ENCODE assay signal across 24 cellular contexts in the genomic region with DNA sequence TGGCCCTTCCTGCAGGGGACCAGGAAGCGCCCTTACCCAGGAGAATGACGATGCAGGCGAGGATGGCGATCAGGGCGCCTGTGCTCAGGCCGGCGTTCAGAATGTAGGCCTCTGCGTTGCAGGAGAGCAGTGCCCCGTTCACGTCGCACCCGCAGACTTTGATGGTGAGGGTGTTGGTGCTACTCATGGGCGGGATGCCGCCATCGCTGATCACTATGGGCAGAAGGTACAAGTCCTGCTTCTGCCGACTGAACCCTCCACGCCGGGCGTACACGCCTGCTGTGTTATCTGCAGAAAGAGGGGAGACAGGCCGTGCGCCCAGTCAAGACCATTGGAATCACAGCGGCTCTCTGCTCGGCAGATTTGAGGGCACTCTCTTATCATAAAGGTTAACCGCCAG.
DNase-seq lines count a peak whose midpoint lies in the region; ATAC-seq and TF ChIP-seq lines count a peak whose summit lies in the region.
"Had no signal": no experiment of that assay in that cellular context is flagged by ENCODE, and none has a peak within 500 bp of the region (broad histone marks: within the 10 kb centered on the region; RNA-seq: fewer than 3 reads in every experiment).

No MANE protein-coding gene starts in this region.

- H2BK120ac ChIP-seq in H9 (ENCODE audit: low read depth, low read length, poor library complexity, severe bottlenecking) (no peak overlapping the region), mesenchymal stem cell (ENCODE audit: low read depth, low read length) (no peak overlapping the region)

- DNase-seq in H9: peak; percentile 30
- DNase-seq in WTC11 (ENCODE audit: low spot score): no peak
- no peak for DNase-seq in mesenchymal stem cell
- DNase-seq in sigmoid colon: peak; percentile 59
- no peak for DNase-seq in SHP77 (lab: John Stamatoyannopoulos, UW)
- DNase-seq in central memory CD4-positive, alpha-beta T cell: no peak
- DNase-seq: C1 segment of cervical spinal cord; CD4-positive, alpha-beta memory T cell; COR-L47; DMS79; EL; GDM1; HCEC 1CT; NCI-H1092; NCI-H1417 treated with DMSO at 0.1 percent for 48 hours; NCI-H187; NCI-H2081 treated with DMSO at 0.1 percent for 48 hours; NCI-H2171; NCI-H226; NCI-H510A treated with DMSO at 0.1 percent for 48 hours; SJCRH30 had no signal

- TF ChIP-seq POLR2A in sigmoid colon (IDR thresholded peaks at IDR 0.05): no peak

- H3K4me1 ChIP-seq in H9 (ENCODE audit: insufficient read depth, low read length) (no peaks in the 10 kb centered on the region), mesenchymal stem cell (ENCODE audit: control insufficient read depth, insufficient read depth, low read depth, low read length) (no peaks in the 10 kb centered on the region), sigmoid colon (peaks cover 0 to 7% (median 3%) of the 10 kb centered on the region in 4 donors)

- no peak overlapping the region for H3K4me3 ChIP-seq in mesenchymal stem cell (ENCODE audit: insufficient read depth in 1 of 2, low read depth in 1 of 2, low read length in 2 of 2)
- no peak overlapping the region for H3K4me3 ChIP-seq in sigmoid colon
- H3K4me3 ChIP-seq: GM23338, SJCRH30 had no signal

- H3K9me3 ChIP-seq in H9 (ENCODE audit: control insufficient read depth, low read depth, low read length) (no peaks in the 10 kb centered on the region), mesenchymal stem cell (ENCODE audit: control insufficient read depth, low read length) (no peaks in the 10 kb centered on the region), sigmoid colon (no peaks in the 10 kb centered on the region)
- H3K9me3 ChIP-seq: SJCRH30 had no signal

- H2AK5ac ChIP-seq in H9 (ENCODE audit: insufficient read length, low read length) (no peak overlapping the region), mesenchymal stem cell (ENCODE audit: low read length, severe bottlenecking) (no peak overlapping the region)

- peak; percentile 56 for ATAC-seq in WTC11
- no peak for ATAC-seq in GM21723 (IDR thresholded peaks at IDR 0.05; ENCODE audit: unreplicated experiment)
- ATAC-seq in GM19452 (IDR thresholded peaks at IDR 0.05; ENCODE audit: unreplicated experiment): no peak

- H3K4ac ChIP-seq in H9 (ENCODE audit: low read depth, low read length) (no peak overlapping the region), mesenchymal stem cell (ENCODE audit: low read depth in 1 of 2, low read length in 2 of 2) (no peak overlapping the region)

- H4K91ac ChIP-seq in H9 (ENCODE audit: insufficient read length, low read depth, low read length) (no peak overlapping the region), mesenchymal stem cell (ENCODE audit: low read length) (peak overlapping the region; percentile 1)

- no peak overlapping the region for H2BK20ac ChIP-seq in H9 (ENCODE audit: low read depth, low read length, poor library complexity, severe bottlenecking)

- TF ChIP-seq EP300 in sigmoid colon (IDR thresholded peaks at IDR 0.05): no peak

- no peak overlapping the region for H2AFZ ChIP-seq in H9 (ENCODE audit: low read length)
- no peak overlapping the region for H2AFZ ChIP-seq in mesenchymal stem cell (ENCODE audit: low read depth, low read length)
- H2AFZ ChIP-seq: GM23338 had no signal

- H4K20me1 ChIP-seq in H9 (ENCODE audit: control insufficient read depth, insufficient read depth, insufficient read length): no peaks in the 10 kb centered on the region

- H3K23me2 ChIP-seq in H9 (ENCODE audit: insufficient read length, low read depth, low read length, poor library complexity, severe bottlenecking): no peaks in the 10 kb centered on the region

- no peak overlapping the region for H3K4me2 ChIP-seq in H9 (ENCODE audit: insufficient read depth, insufficient read length, low read length)
- no peak overlapping the region for H3K4me2 ChIP-seq in mesenchymal stem cell (ENCODE audit: low read length, poor library complexity, severe bottlenecking)
- H3K4me2 ChIP-seq: GM23338 had no signal

- CTCF ChIA-PET in WTC11 (lab: Charles Lee): no interaction called here

- WGBS in H9 (ENCODE audit: extremely low coverage, insufficient read length, low lambda C conversion rate): no CpG with 5 or more reads among the region's 25 CpGs
- WGBS in mesenchymal stem cell: over 99% methylated on average over 25 of the region's 25 CpGs
- WGBS in sigmoid colon, 2 donors: 96% methylated on average over 25 of the region's 25 CpGs

- H3K14ac ChIP-seq in H9 (ENCODE audit: insufficient read depth, low read length) (no peak overlapping the region), mesenchymal stem cell (ENCODE audit: low read length in 2 of 2) (peak overlapping the region in 1 of 2 experiments; percentile 14)

- H4K8ac ChIP-seq in H9 (replicated peaks; ENCODE audit: insufficient read length, low read depth, low read length): no peak overlapping the region
- H4K8ac ChIP-seq in mesenchymal stem cell (ENCODE audit: low read length): no peak overlapping the region

- H2BK12ac ChIP-seq in H9 (ENCODE audit: insufficient read length, low read depth, low read length) (no peak overlapping the region), mesenchymal stem cell (ENCODE audit: low read length in 2 of 2) (peak overlapping the region in 1 of 2 experiments; percentile 8)

- H3K18ac ChIP-seq in H9 (ENCODE audit: insufficient read length, low read depth, low read length) (no peak overlapping the region), mesenchymal stem cell (ENCODE audit: low read depth in 1 of 2, low read length in 2 of 2) (peak overlapping the region in 1 of 2 experiments; percentile 22)

- no peak overlapping the region for H3K27ac Mint-ChIP-seq in H9
- no peak overlapping the region for H3K27ac Mint-ChIP-seq in WTC11
- H3K27ac Mint-ChIP-seq: CD4-positive, alpha-beta memory T cell; GM23338 had no signal

- H3T11ph ChIP-seq in H9 (ENCODE audit: low read length): no peak overlapping the region

- H3K36me3 Mint-ChIP-seq in H9 (ENCODE audit: insufficient read depth in 1 of 3, low read depth in 3 of 3) (peaks cover 0 to 5% (median 0%) of the 10 kb centered on the region in 3 experiments; a peak in 2 of 7 replicates), WTC11 (0 out of 2 replicates have a peak, but pooled peaks cover 2% of the 10 kb centered on the region)
- H3K36me3 Mint-ChIP-seq: CD4-positive, alpha-beta memory T cell had no signal

- H3K27me3 ChIP-seq in H9 (ENCODE audit: insufficient read depth, low read length) (no peaks in the 10 kb centered on the region), mesenchymal stem cell (ENCODE audit: control insufficient read depth in 1 of 2, insufficient read depth in 1 of 2, low read length in 2 of 2) (no peaks in the 10 kb centered on the region), sigmoid colon (no peaks in the 10 kb centered on the region)
- H3K27me3 ChIP-seq: SJCRH30 had no signal

- H3K23ac ChIP-seq in H9 (ENCODE audit: insufficient read length, low read depth, low read length) (no peak overlapping the region), mesenchymal stem cell (ENCODE audit: low read length in 2 of 2) (no peak overlapping the region)

- H2BK15ac ChIP-seq in H9 (ENCODE audit: low read depth, low read length): no peak overlapping the region
- H2BK15ac ChIP-seq in mesenchymal stem cell (ENCODE audit: low read depth, poor library complexity, severe bottlenecking): no peak overlapping the region

- no peak overlapping the region for H3K4me3 Mint-ChIP-seq in H9
- H3K4me3 Mint-ChIP-seq in WTC11: no peak overlapping the region
- H3K4me3 Mint-ChIP-seq: CD4-positive, alpha-beta memory T cell; GM23338 had no signal

- H2BK5ac ChIP-seq in H9 (ENCODE audit: insufficient read length, low read length): no peak overlapping the region
- H2BK5ac ChIP-seq in mesenchymal stem cell (ENCODE audit: low read depth, low read length, poor library complexity, severe bottlenecking): no peak overlapping the region

- no peaks in the 10 kb centered on the region for H3K79me2 ChIP-seq in H9 (ENCODE audit: insufficient read depth, low read length)

- H3K27me3 Mint-ChIP-seq in H9 (ENCODE audit: low read depth) (no peaks in the 10 kb centered on the region; the same call in 1 of the 2 replicates), WTC11 (ENCODE audit: low read depth) (no peaks in the 10 kb centered on the region)
- H3K27me3 Mint-ChIP-seq: CD4-positive, alpha-beta memory T cell had no signal

- intact Hi-C loops in sigmoid colon (cut with DNase I): no loop called here

- no peaks in the 10 kb centered on the region; a peak in 1 of 5 replicates for H3K9me3 Mint-ChIP-seq in H9
- peaks cover 3% of the 10 kb centered on the region; the same call in 1 of the 2 replicates for H3K9me3 Mint-ChIP-seq in WTC11
- H3K9me3 Mint-ChIP-seq: GM23338 had no signal

- TF ChIP-seq CTCF in H9 (conservative IDR thresholded peaks at IDR 0.05) (no peak), WTC11 (IDR thresholded peaks at IDR 0.05) (no peak), sigmoid colon (IDR thresholded peaks at IDR 0.05) (no peak)

- H3K4me1 Mint-ChIP-seq in H9: no peaks in the 10 kb centered on the region
- no peaks in the 10 kb centered on the region for H3K4me1 Mint-ChIP-seq in WTC11
- H3K4me1 Mint-ChIP-seq: CD4-positive, alpha-beta memory T cell; GM23338 had no signal

- no peak overlapping the region for H4K5ac ChIP-seq in H9 (ENCODE audit: insufficient read length, low read depth, low read length)

- POLR2A ChIA-PET in WTC11 (lab: Charles Lee): no interaction called here

- H3K36me3 ChIP-seq in mesenchymal stem cell (ENCODE audit: control insufficient read depth in 1 of 2, insufficient read depth in 2 of 2, low read depth in 1 of 2, low read length in 2 of 2) (peaks cover 14 to 81% of the 10 kb centered on the region in 2 experiments), sigmoid colon (peaks cover 0 to 31% (median 4%) of the 10 kb centered on the region in 4 donors)

- H3K56ac ChIP-seq in H9 (ENCODE audit: insufficient read length, low read depth, low read length): no peak overlapping the region

- H3K9ac ChIP-seq in H9 (ENCODE audit: extremely low read depth, insufficient read length, low read length) (no peak overlapping the region), mesenchymal stem cell (ENCODE audit: low read length) (no peak overlapping the region)

- H3K27ac ChIP-seq in H9 (ENCODE audit: insufficient read length, low read depth, low read length) (no peak overlapping the region), mesenchymal stem cell (ENCODE audit: low read length, poor library complexity, severe bottlenecking) (no peak overlapping the region), sigmoid colon (no peak overlapping the region)
- H3K27ac ChIP-seq: SJCRH30 had no signal

- H3K79me1 ChIP-seq in H9 (ENCODE audit: insufficient read depth, low read depth, low read length, poor library complexity, severe bottlenecking) (no peaks in the 10 kb centered on the region), mesenchymal stem cell (replicated peaks; ENCODE audit: low read length, poor library complexity, severe bottlenecking) (no peaks in the 10 kb centered on the region)

TF ChIP-seq in WTC11, 78 proteins besides CTCF, POLR2A, EP300 and RAD21 (continues in another document):
- no peak for TF ChIP-seq ZMAT4 (CRISPR knock-in tag; IDR thresholded peaks at IDR 0.05)
- no peak for TF ChIP-seq SMAD4 (CRISPR knock-in tag; IDR thresholded peaks at IDR 0.05)

Comparison
In these comparisons a context has a peak if more than half of its experiments do, and no peak if none do; other contexts are left out.
1. DNase-seq: peak in H9 (single experiment) and sigmoid colon (single experiment); none in WTC11 (single experiment), mesenchymal stem cell (single experiment), SHP77 (0 of 2) and central memory CD4-positive, alpha-beta T cell (single experiment).